ENCODE assay signal across 10 cellular contexts in genomic region chr21:38323721-38324591, GRCh38.
DNase-seq lines count a peak whose midpoint lies in the region; TF ChIP-seq lines count a peak whose summit lies in the region.
"Had no signal": no experiment of that assay in that cellular context is flagged by ENCODE, and none has a peak within 500 bp of the region (broad histone marks: within the 10 kb centered on the region; RNA-seq: fewer than 3 reads in every experiment).

No MANE protein-coding gene starts in this region.

- TF ChIP-seq CTCF in H9 (conservative IDR thresholded peaks at IDR 0.05), result no peak

- no peaks in the 10 kb centered on the region; a peak in 1 of 5 replicates for H3K9me3 Mint-ChIP-seq in H9
- H3K9me3 Mint-ChIP-seq: activated CD4-positive, alpha-beta T cell treated with anti-CD3 and anti-CD28 coated beads, Interleukin-2, amount 10 ng/mL, durations not matched to agents 7 days and 5 days had no signal

- H4K5ac ChIP-seq in H9 (ENCODE audit: insufficient read length, low read depth, low read length), result no peak overlapping the region

- H3K23ac ChIP-seq in H9 (ENCODE audit: insufficient read length, low read depth, low read length), result no peak overlapping the region

- no peaks in the 10 kb centered on the region for H3K36me3 ChIP-seq in NT2/D1 (ENCODE audit: insufficient read depth, insufficient read length, low read length)
- H3K36me3 ChIP-seq: lower lobe of right lung had no signal

- H4K20me1 ChIP-seq in H9 (ENCODE audit: control insufficient read depth, insufficient read depth, insufficient read length), result no peaks in the 10 kb centered on the region

- WGBS in H9 (ENCODE audit: extremely low coverage, insufficient read length, low lambda C conversion rate), result no CpG with 5 or more reads among the region's 6 CpGs

- H4K91ac ChIP-seq in H9 (ENCODE audit: insufficient read length, low read depth, low read length), result no peak overlapping the region

- H3K27me3 ChIP-seq in H9 (ENCODE audit: insufficient read depth, low read length) (no peaks in the 10 kb centered on the region), NT2/D1 (ENCODE audit: insufficient read depth, insufficient read length) (no peaks in the 10 kb centered on the region)

- H3K27ac Mint-ChIP-seq in H9, result peak overlapping the region; percentile 78 to 93 (median 92); a peak in 6 of 7 replicates
- H3K27ac Mint-ChIP-seq: activated CD4-positive, alpha-beta T cell treated with anti-CD3 and anti-CD28 coated beads, Interleukin-2, amount 10 ng/mL, durations not matched to agents 7 days and 5 days had no signal

- no peak overlapping the region for H2AFZ ChIP-seq in H9 (ENCODE audit: low read length)

- H3K14ac ChIP-seq in H9 (ENCODE audit: insufficient read depth, low read length), result no peak overlapping the region

- no peak overlapping the region for H3K4me3 ChIP-seq in NT2/D1 (ENCODE audit: insufficient read length, low read depth)
- H3K4me3 ChIP-seq: lower lobe of right lung had no signal

- H3K4ac ChIP-seq in H9 (ENCODE audit: low read depth, low read length), result no peak overlapping the region

- H4K8ac ChIP-seq in H9 (replicated peaks; ENCODE audit: insufficient read length, low read depth, low read length), result no peak overlapping the region

- no peaks in the 10 kb centered on the region; a peak in 1 of 7 replicates for H3K36me3 Mint-ChIP-seq in H9 (ENCODE audit: insufficient read depth in 1 of 3, low read depth in 3 of 3)

- H3K9me3 ChIP-seq in H9 (ENCODE audit: control insufficient read depth, low read depth, low read length) (no peaks in the 10 kb centered on the region), NT2/D1 (ENCODE audit: insufficient read depth, low read length) (peaks cover 4% of the 10 kb centered on the region; the same call in 1 of the 2 replicates)
- H3K9me3 ChIP-seq: lower lobe of right lung had no signal

- H2BK20ac ChIP-seq in H9 (ENCODE audit: low read depth, low read length, poor library complexity, severe bottlenecking), result no peak overlapping the region

- no peak overlapping the region for H2BK12ac ChIP-seq in H9 (ENCODE audit: insufficient read length, low read depth, low read length)

- H3K4me1 ChIP-seq in H9 (ENCODE audit: insufficient read depth, low read length) (peaks cover 18% of the 10 kb centered on the region), NT2/D1 (ENCODE audit: insufficient read depth, insufficient read length) (peaks cover 10% of the 10 kb centered on the region)

- H3K79me1 ChIP-seq in H9 (ENCODE audit: insufficient read depth, low read depth, low read length, poor library complexity, severe bottlenecking), result no peaks in the 10 kb centered on the region

- H3K9ac ChIP-seq in H9 (ENCODE audit: extremely low read depth, insufficient read length, low read length) (no peak overlapping the region), NT2/D1 (ENCODE audit: insufficient read length, low read depth) (no peak overlapping the region)

- H3K4me3 Mint-ChIP-seq in H9, result peak overlapping the region; percentile 39 to 46; a peak in 3 of 5 replicates
- H3K4me3 Mint-ChIP-seq: activated CD4-positive, alpha-beta T cell treated with anti-CD3 and anti-CD28 coated beads, Interleukin-2, amount 10 ng/mL, durations not matched to agents 7 days and 5 days had no signal

- H2BK120ac ChIP-seq in H9 (ENCODE audit: low read depth, low read length, poor library complexity, severe bottlenecking), result no peak overlapping the region

- no peak overlapping the region for H2BK15ac ChIP-seq in H9 (ENCODE audit: low read depth, low read length)

- H3K18ac ChIP-seq in H9 (ENCODE audit: insufficient read length, low read depth, low read length), result peak overlapping the region; percentile 63

- H3K23me2 ChIP-seq in H9 (ENCODE audit: insufficient read length, low read depth, low read length, poor library complexity, severe bottlenecking), result no peaks in the 10 kb centered on the region

- peaks cover 2% of the 10 kb centered on the region; the same call in 1 of the 2 replicates for H3K27me3 Mint-ChIP-seq in H9 (ENCODE audit: low read depth)
- H3K27me3 Mint-ChIP-seq: activated CD4-positive, alpha-beta T cell treated with anti-CD3 and anti-CD28 coated beads, Interleukin-2, amount 10 ng/mL, durations not matched to agents 7 days and 5 days had no signal

- H3K27ac ChIP-seq in H9 (ENCODE audit: insufficient read length, low read depth, low read length), result no peak overlapping the region
- H3K27ac ChIP-seq: lower lobe of right lung had no signal

- H2BK5ac ChIP-seq in H9 (ENCODE audit: insufficient read length, low read length), result no peak overlapping the region

- H3T11ph ChIP-seq in H9 (ENCODE audit: low read length), result no peak overlapping the region

- no peak overlapping the region for H3K56ac ChIP-seq in H9 (ENCODE audit: insufficient read length, low read depth, low read length)

- H3K4me2 ChIP-seq in H9 (ENCODE audit: insufficient read depth, insufficient read length, low read length), result no peak overlapping the region

- no peak overlapping the region for H2AK5ac ChIP-seq in H9 (ENCODE audit: insufficient read length, low read length)

- H3K4me1 Mint-ChIP-seq in H9, result peaks cover 28 to 34% of the 10 kb centered on the region in 2 experiments

- DNase-seq in A172 (ENCODE audit: low spot score), result peak; percentile 98
- peak; percentile 43 for DNase-seq in H9
- peak; percentile 68 for DNase-seq in NT2/D1 (ENCODE audit: low read depth, low spot score)
- DNase-seq in fibroblast of gingiva (ENCODE audit: low read depth), result peak; percentile 46
- DNase-seq in NCI-H1694 treated with DMSO at 0.1 percent for 48 hours (lab: John Stamatoyannopoulos, UW), result no peak
- no peak for DNase-seq in retina
- no peak for DNase-seq in NK-92 treated with Interleukin-12 subunit alpha and Interleukin-12 subunit beta, amount 100 ng/mL, for 24 hours (lab: John Stamatoyannopoulos, UW)
- no peak for DNase-seq in NCI-H1048 (lab: John Stamatoyannopoulos, UW)
- DNase-seq: activated CD4-positive, alpha-beta T cell treated with anti-CD3 and anti-CD28 coated beads, Interleukin-2, amount 10 ng/mL, durations not matched to agents 7 days and 5 days; lower lobe of right lung had no signal

- H3K79me2 ChIP-seq in H9 (ENCODE audit: insufficient read depth, low read length), result no peaks in the 10 kb centered on the region

Comparison
In these comparisons a context has a peak if more than half of its experiments do, and no peak if none do; other contexts are left out.
1. DNase-seq: peak in A172 (single experiment), H9 (single experiment), NT2/D1 (single experiment) and fibroblast of gingiva (single experiment); none in NCI-H1694 treated with DMSO at 0.1 percent for 48 hours (single experiment), retina (single experiment), NK-92 treated with Interleukin-12 subunit alpha and Interleukin-12 subunit beta, amount 100 ng/mL, for 24 hours (single experiment) and NCI-H1048 (single experiment).